In genomic region chr1:234979316-234980223, GRCh38 we compare ENCODE assay signal across 8 cellular contexts.
DNase-seq lines count a peak whose midpoint lies in the region; ATAC-seq and TF ChIP-seq lines count a peak whose summit lies in the region.

No MANE protein-coding gene starts in this region.

- peak overlapping the region; percentile 77 to 93 for H3K27ac Mint-ChIP-seq in effector memory CD8-positive, alpha-beta T cell

- WGBS in psoas muscle, 3 donors, result 66 to 76% (median 68%) methylated on average over 14 of the region's 14 CpGs

- no peaks in the 10 kb centered on the region for H3K9me3 Mint-ChIP-seq in effector memory CD8-positive, alpha-beta T cell

- no peak for TF ChIP-seq CTCF in psoas muscle (IDR thresholded peaks at IDR 0.05)

- H3K27me3 Mint-ChIP-seq in effector memory CD8-positive, alpha-beta T cell, result no peaks in the 10 kb centered on the region

- H3K36me3 Mint-ChIP-seq in effector memory CD8-positive, alpha-beta T cell (ENCODE audit: insufficient read depth), result peaks cover 6% of the 10 kb centered on the region

- peak overlapping the region; percentile 61 to 79 for H3K4me3 Mint-ChIP-seq in effector memory CD8-positive, alpha-beta T cell

- DNase-seq in GF-D8 (lab: John Stamatoyannopoulos, UW) (peak; percentile 35), psoas muscle (no peak), cortex of kidney (lab: John Stamatoyannopoulos, UW) (no peak), posterior vena cava (ENCODE audit: low spot score) (no peak)
- no peak for DNase-seq in effector memory CD8-positive, alpha-beta T cell
- DNase-seq in activated CD4-positive, alpha-beta T cell treated with anti-CD3 and anti-CD28 coated beads for 4 hours, result no peak

- intact Hi-C loops in psoas muscle (cut with DNase I), result loop anchor here (5.0 to 10.0 kb wide), 6 partner anchors 93 to 485 kb away; partner anchors contain the start of gene IRF2BP2 (in 1 of the 2)
- intact Hi-C loops in posterior vena cava (cut with DNase I), result loop anchor here (5.0 to 10.0 kb wide), 5 partner anchors 98 to 475 kb away; partner anchors contain the start of gene IRF2BP2 (in 1 of the 2)

- peak overlapping the region; percentile 29 for H3K4me3 ChIP-seq in psoas muscle

- no peaks in the 10 kb centered on the region for H3K36me3 ChIP-seq in psoas muscle (ENCODE audit: insufficient read depth in 1 of 2, low read depth in 1 of 2)

- H3K27ac ChIP-seq in psoas muscle, result peak overlapping the region; percentile 86

- no peaks in the 10 kb centered on the region for H3K9me3 ChIP-seq in psoas muscle

- no peak for ATAC-seq in effector memory CD8-positive, alpha-beta T cell (replicated peaks)
- ATAC-seq in psoas muscle, result no peak
- ATAC-seq in GM18868 (IDR thresholded peaks at IDR 0.05; ENCODE audit: unreplicated experiment), result no peak

- H3K4me1 ChIP-seq in psoas muscle, result peaks cover 54% of the 10 kb centered on the region

- peaks cover 34 to 42% of the 10 kb centered on the region in 2 donors for H3K4me1 Mint-ChIP-seq in effector memory CD8-positive, alpha-beta T cell (ENCODE audit: low read depth in 2 of 2)

- H3K27me3 ChIP-seq in psoas muscle (ENCODE audit: insufficient read depth in 3 of 3, low read length in 2 of 3), result no peaks in the 10 kb centered on the region

TF ChIP-seq in PFSK-1, 5 proteins besides CTCF, POLR2A, EP300 and RAD21:
- TF ChIP-seq FOXP2 (optimal IDR thresholded peaks at IDR 0.05; ENCODE audit: borderline replicate concordance, extremely low read depth, extremely low read length, insufficient read depth) (no peak), REST (IDR thresholded peaks at IDR 0.05; ENCODE audit: insufficient read depth in 1 of 2, low read depth in 2 of 2, low read length in 2 of 2) (peak; percentile 51 to 81; a peak in 3 of 4 replicates), TAF1 (IDR thresholded peaks at IDR 0.05; ENCODE audit: borderline replicate concordance, insufficient read depth, low read length) (no peak), SIN3A (IDR thresholded peaks at IDR 0.05; ENCODE audit: borderline replicate concordance, insufficient read depth, low read length) (no peak), POLR2AphosphoS5 (IDR thresholded peaks at IDR 0.05; ENCODE audit: low read depth, low read length) (no peak)
